9 cellular contexts compared by ENCODE assay signal in genomic region chr16:2460391-2460713, GRCh38. TPM values are rescaled to one million over a fixed set of nuclear protein-coding genes. Genes with fewer than 3 reads are reported as not detected.
DNase-seq lines count a peak whose midpoint lies in the region; TF ChIP-seq lines count a peak whose summit lies in the region.
"Had no signal": no experiment of that assay in that cellular context is flagged by ENCODE, and none has a peak within 500 bp of the region (broad histone marks: within the 10 kb centered on the region; RNA-seq: fewer than 3 reads in every experiment).

No MANE protein-coding gene starts in this region.

- H3K9me2 ChIP-seq in Loucy (replicated peaks; ENCODE audit: low read depth, low read length) = no peaks in the 10 kb centered on the region

- 0 to 5% methylated on average over 3 to 20 of the region's 20 CpGs for WGBS in endodermal cell (ENCODE audit: insufficient coverage in 1 of 2, insufficient read length in 1 of 2), 2 experiments
- WGBS in prostate gland = 12% methylated on average over 5 of the region's 20 CpGs

- TF ChIP-seq CTCF in GM12864 (IDR thresholded peaks at IDR 0.05; ENCODE audit: low read depth, low read length, missing control alignments) = no peak
- TF ChIP-seq CTCF in Loucy (conservative IDR thresholded peaks at IDR 0.05; ENCODE audit: low read length) = no peak
- no peak for TF ChIP-seq CTCF in endodermal cell (conservative IDR thresholded peaks at IDR 0.05)
- no peak for TF ChIP-seq CTCF in prostate gland (IDR thresholded peaks at IDR 0.05)

- H3K27ac ChIP-seq in endodermal cell (ENCODE audit: low read depth, low read length) = peak overlapping the region; percentile 17
- H3K27ac ChIP-seq in prostate gland = no peak overlapping the region
- H3K27ac ChIP-seq: epithelial cell of prostate had no signal

- H3K9ac ChIP-seq in Loucy (ENCODE audit: low read depth, low read length, poor library complexity, severe bottlenecking) (peak overlapping the region; percentile 75), endodermal cell (ENCODE audit: extremely low read depth, low read length, poor library complexity, severe bottlenecking) (peak overlapping the region; percentile 53)

- peaks cover 26% of the 10 kb centered on the region for H3K36me3 Mint-ChIP-seq in endodermal cell (ENCODE audit: low read depth)

- H3K79me2 ChIP-seq in Loucy (ENCODE audit: insufficient read depth, low read length) = peaks cover 15% of the 10 kb centered on the region; the same call in 1 of the 2 replicates

- no peaks in the 10 kb centered on the region for H3F3A ChIP-seq in Loucy (ENCODE audit: low read depth)

- DNase-seq in GM12864 (ENCODE audit: low read depth) (no peak), endodermal cell (no peak), prostate gland (ENCODE audit: low spot score) (no peak), globus pallidus (ENCODE audit: low spot score) (no peak), COLO668 (lab: John Stamatoyannopoulos, UW; ENCODE audit: unreplicated experiment) (no peak), NCI-H1436 treated with DMSO at 0.1 percent for 48 hours (lab: John Stamatoyannopoulos, UW) (no peak)
- no peak for DNase-seq in stimulated activated CD4-positive, alpha-beta T cell treated with anti-CD3 and anti-CD28 coated beads, Interleukin-12 subunit alpha, Interleukin-12 subunit beta, amount 100 ng/mL, for 4 hours

- H3K4me2 ChIP-seq in Loucy (ENCODE audit: low read depth, low read length, poor library complexity, severe bottlenecking) = peak overlapping the region; percentile 81

- no peaks in the 10 kb centered on the region for H3K9me3 Mint-ChIP-seq in endodermal cell

- no peaks in the 10 kb centered on the region for H4K20me1 ChIP-seq in Loucy (ENCODE audit: insufficient read depth, low read length, poor library complexity, severe bottlenecking)

- H3K4me3 ChIP-seq in GM12864 (ENCODE audit: low read depth, low read length) (peak overlapping the region; percentile 59), Loucy (ENCODE audit: low read length, poor library complexity, severe bottlenecking) (peak overlapping the region; percentile 76), endodermal cell (ENCODE audit: low read length) (peak overlapping the region; percentile 89), prostate gland (peak overlapping the region; percentile 45)

- no peaks in the 10 kb centered on the region for H3K27me3 ChIP-seq in Loucy (ENCODE audit: insufficient read depth, low read length, poor library complexity, severe bottlenecking)
- H3K27me3 ChIP-seq in endodermal cell (ENCODE audit: control insufficient read depth, insufficient read depth, low read length, poor library complexity, severe bottlenecking) = no peaks in the 10 kb centered on the region
- H3K27me3 ChIP-seq in prostate gland (replicated peaks; ENCODE audit: insufficient read depth) = no peaks in the 10 kb centered on the region

- no peak overlapping the region for H3K27ac Mint-ChIP-seq in endodermal cell

- H3K36me3 ChIP-seq in Loucy (ENCODE audit: insufficient read depth, low read length) = peaks cover 9% of the 10 kb centered on the region; the same call in 1 of the 2 replicates
- H3K36me3 ChIP-seq in endodermal cell (ENCODE audit: control insufficient read depth, insufficient read depth, low read length) = peaks cover 31% of the 10 kb centered on the region
- H3K36me3 ChIP-seq in prostate gland = no peaks in the 10 kb centered on the region

- peaks cover 9% of the 10 kb centered on the region for H3K4me1 ChIP-seq in Loucy (ENCODE audit: insufficient read depth, low read length, poor library complexity, severe bottlenecking)
- peaks cover 5% of the 10 kb centered on the region for H3K4me1 ChIP-seq in endodermal cell (ENCODE audit: control insufficient read depth, insufficient read depth, low read length)
- H3K4me1 ChIP-seq in prostate gland (replicated peaks) = no peaks in the 10 kb centered on the region

- intact Hi-C loops in prostate gland (cut with DNase I) = no loop called here

- no peaks in the 10 kb centered on the region for H3K9me3 ChIP-seq in Loucy (ENCODE audit: insufficient read depth, low read depth, low read length)
- no peaks in the 10 kb centered on the region for H3K9me3 ChIP-seq in endodermal cell (ENCODE audit: control insufficient read depth, low read length)
- H3K9me3 ChIP-seq in prostate gland = no peaks in the 10 kb centered on the region

- TF ChIP-seq POLR2A in prostate gland (IDR thresholded peaks at IDR 0.05) = no peak

- peak overlapping the region; percentile 76 for H3K4me3 Mint-ChIP-seq in endodermal cell

- peaks cover 8% of the 10 kb centered on the region for H3K4me1 Mint-ChIP-seq in endodermal cell

- no peaks in the 10 kb centered on the region for H3K27me3 Mint-ChIP-seq in endodermal cell (ENCODE audit: insufficient read depth)

- no peak overlapping the region for H2AFZ ChIP-seq in Loucy (ENCODE audit: low read length)

RNA-seq across cellular contexts. Expression of gene TEDC2, which starts 0.4 kb away (rescaled TPM):
- total RNA-seq in endodermal cell = 10 to 100 TPM; 44.0 to 57.6 TPM
- 32.9 TPM for polyA plus RNA-seq in endodermal cell (2013, experiment 1 of 2)
- 28.1 TPM for polyA plus RNA-seq in endodermal cell (2013, experiment 2 of 2)
- total RNA-seq in prostate gland = 10 to 100 TPM in 1 of 2 donors, 1 to 10 TPM in 1; 3.0 to 12.1 TPM

RNA-seq across cellular contexts. Expression of gene NTN3, which starts 10.7 kb away (rescaled TPM):
- under 1 TPM; 0.48 to 0.62 TPM for total RNA-seq in endodermal cell
- 1.0 TPM for polyA plus RNA-seq in endodermal cell (2013, experiment 1 of 2)
- 0.75 TPM for polyA plus RNA-seq in endodermal cell (2013, experiment 2 of 2)
- total RNA-seq in prostate gland = 1 to 10 TPM in 1 of 2 donors, not detected in 1; 1.4 TPM

RNA-seq across cellular contexts. Expression of gene TBC1D24, which starts 14.6 kb away (rescaled TPM):
- total RNA-seq in endodermal cell (10 to 100 TPM; 15.7 to 19.4 TPM), prostate gland (10 to 100 TPM; 22.4 to 26.2 TPM)
- polyA plus RNA-seq in endodermal cell (2013, experiment 1 of 2) = 9.0 TPM
- 9.4 TPM for polyA plus RNA-seq in endodermal cell (2013, experiment 2 of 2)

RNA-seq across cellular contexts. Expression of gene CCNF, which starts 31.1 kb away (rescaled TPM):
- total RNA-seq in endodermal cell (10 to 100 TPM; 50.8 to 58.9 TPM), prostate gland (1 to 10 TPM; 7.3 to 8.0 TPM)
- polyA plus RNA-seq in endodermal cell (2013, experiment 1 of 2) = 35.3 TPM
- polyA plus RNA-seq in endodermal cell (2013, experiment 2 of 2) = 35.1 TPM

RNA-seq across cellular contexts. Expression of gene ATP6V0C, which starts 53.4 kb away (rescaled TPM):
- total RNA-seq in endodermal cell = 100 to 1,000 TPM; 176 to 180 TPM
- 220 TPM for polyA plus RNA-seq in endodermal cell (2013, experiment 1 of 2)
- polyA plus RNA-seq in endodermal cell (2013, experiment 2 of 2) = 207 TPM
- total RNA-seq in prostate gland = 100 to 1,000 TPM; 114 to 164 TPM
